In genomic region chr12:110913119-110914056, GRCh38 we compare ENCODE assay signal across 1 cellular context.
TF ChIP-seq lines count a peak whose summit lies in the region.

No MANE protein-coding gene starts in this region.

TF ChIP-seq in GM12878, 131 proteins besides CTCF, POLR2A, EP300 and RAD21 (continued from another document):
- TF ChIP-seq EED (IDR thresholded peaks at IDR 0.05; ENCODE audit: low read depth): peak; percentile 8; the same call in 1 of the 2 replicates
- TF ChIP-seq SIX5 (IDR thresholded peaks at IDR 0.05; ENCODE audit: low read depth, low read length, severe bottlenecking): no peak
- 0 out of 2 replicates have a peak, but pooled peaks have one; percentile 67 for TF ChIP-seq PAX5 (IDR thresholded peaks at IDR 0.05; ENCODE audit: borderline replicate concordance, low read depth, low read length)
- peak; percentile 77 for TF ChIP-seq NFIC (IDR thresholded peaks at IDR 0.05; ENCODE audit: low read depth, low read length)
- no peak for TF ChIP-seq SMAD5 (IDR thresholded peaks at IDR 0.05; ENCODE audit: low read depth)
- peak; percentile 11; the same call in 1 of the 2 replicates for TF ChIP-seq NR2C1 (IDR thresholded peaks at IDR 0.05)
- no peak for TF ChIP-seq EZH2 (IDR thresholded peaks at IDR 0.05; ENCODE audit: borderline replicate concordance, control insufficient read depth, low read depth, low read length)
- TF ChIP-seq CBX3 (IDR thresholded peaks at IDR 0.05; ENCODE audit: borderline replicate concordance, low read depth): no peak
- TF ChIP-seq ZBTB33 (IDR thresholded peaks at IDR 0.05): 0 out of 2 replicates have a peak, but pooled peaks have one; percentile 70
- peak; percentile 85 for TF ChIP-seq ATF7 (IDR thresholded peaks at IDR 0.05; ENCODE audit: low read depth)
- TF ChIP-seq, protein P1, sequence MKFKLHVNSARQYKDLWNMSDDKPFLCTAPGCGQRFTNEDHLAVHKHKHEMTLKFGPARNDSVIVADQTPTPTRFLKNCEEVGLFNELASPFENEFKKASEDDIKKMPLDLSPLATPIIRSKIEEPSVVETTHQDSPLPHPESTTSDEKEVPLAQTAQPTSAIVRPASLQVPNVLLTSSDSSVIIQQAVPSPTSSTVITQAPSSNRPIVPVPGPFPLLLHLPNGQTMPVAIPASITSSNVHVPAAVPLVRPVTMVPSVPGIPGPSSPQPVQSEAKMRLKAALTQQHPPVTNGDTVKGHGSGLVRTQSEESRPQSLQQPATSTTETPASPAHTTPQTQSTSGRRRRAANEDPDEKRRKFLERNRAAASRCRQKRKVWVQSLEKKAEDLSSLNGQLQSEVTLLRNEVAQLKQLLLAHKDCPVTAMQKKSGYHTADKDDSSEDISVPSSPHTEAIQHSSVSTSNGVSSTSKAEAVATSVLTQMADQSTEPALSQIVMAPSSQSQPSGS (IDR thresholded peaks at IDR 0.05; ENCODE audit: low read length): peak; percentile 78
- no peak for TF ChIP-seq ZBTB4 (CRISPR knock-in tag; IDR thresholded peaks at IDR 0.05)
- peak; percentile 99 for TF ChIP-seq SPI1 (IDR thresholded peaks at IDR 0.05; ENCODE audit: borderline replicate concordance, insufficient read depth, low read depth, low read length)
- TF ChIP-seq FOXM1 (IDR thresholded peaks at IDR 0.05; ENCODE audit: low read depth, low read length): peak; percentile 74
- TF ChIP-seq KAT2A (conservative IDR thresholded peaks at IDR 0.05; ENCODE audit: control insufficient read depth, low read depth, low read length): no peak
- TF ChIP-seq HDAC2 (IDR thresholded peaks at IDR 0.05): no peak
- TF ChIP-seq ZNF217 (IDR thresholded peaks at IDR 0.05): peak; percentile 69
- peak; percentile 45 to 70; a peak in 3 of 4 replicates for TF ChIP-seq BHLHE40 (IDR thresholded peaks at IDR 0.05; ENCODE audit: borderline replicate concordance in 1 of 2, low read depth in 2 of 2, low read length in 1 of 2)
- peak; percentile 47; the same call in 1 of the 2 replicates for TF ChIP-seq ASH2L (IDR thresholded peaks at IDR 0.05; ENCODE audit: borderline replicate concordance, low read depth)
- TF ChIP-seq MAX (IDR thresholded peaks at IDR 0.05; ENCODE audit: low read depth, low read length): peak; percentile 73; the same call in 1 of the 2 replicates
- TF ChIP-seq MEF2B (IDR thresholded peaks at IDR 0.05; ENCODE audit: partially characterized antibody, poor library complexity, severe bottlenecking): peak; percentile 79
- TF ChIP-seq IRF4 (IDR thresholded peaks at IDR 0.05; ENCODE audit: low read depth, low read length): peak; percentile 94
- peak; percentile 44; the same call in 1 of the 2 replicates for TF ChIP-seq PML (IDR thresholded peaks at IDR 0.05; ENCODE audit: low read length)
- TF ChIP-seq, protein P2, sequence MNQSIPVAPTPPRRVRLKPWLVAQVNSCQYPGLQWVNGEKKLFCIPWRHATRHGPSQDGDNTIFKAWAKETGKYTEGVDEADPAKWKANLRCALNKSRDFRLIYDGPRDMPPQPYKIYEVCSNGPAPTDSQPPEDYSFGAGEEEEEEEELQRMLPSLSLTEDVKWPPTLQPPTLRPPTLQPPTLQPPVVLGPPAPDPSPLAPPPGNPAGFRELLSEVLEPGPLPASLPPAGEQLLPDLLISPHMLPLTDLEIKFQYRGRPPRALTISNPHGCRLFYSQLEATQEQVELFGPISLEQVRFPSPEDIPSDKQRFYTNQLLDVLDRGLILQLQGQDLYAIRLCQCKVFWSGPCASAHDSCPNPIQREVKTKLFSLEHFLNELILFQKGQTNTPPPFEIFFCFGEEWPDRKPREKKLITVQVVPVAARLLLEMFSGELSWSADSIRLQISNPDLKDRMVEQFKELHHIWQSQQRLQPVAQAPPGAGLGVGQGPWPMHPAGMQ (IDR thresholded peaks at IDR 0.05; ENCODE audit: borderline replicate concordance): no peak
- TF ChIP-seq BMI1 (IDR thresholded peaks at IDR 0.05; ENCODE audit: borderline replicate concordance): peak; percentile 69
- TF ChIP-seq, protein P3, sequence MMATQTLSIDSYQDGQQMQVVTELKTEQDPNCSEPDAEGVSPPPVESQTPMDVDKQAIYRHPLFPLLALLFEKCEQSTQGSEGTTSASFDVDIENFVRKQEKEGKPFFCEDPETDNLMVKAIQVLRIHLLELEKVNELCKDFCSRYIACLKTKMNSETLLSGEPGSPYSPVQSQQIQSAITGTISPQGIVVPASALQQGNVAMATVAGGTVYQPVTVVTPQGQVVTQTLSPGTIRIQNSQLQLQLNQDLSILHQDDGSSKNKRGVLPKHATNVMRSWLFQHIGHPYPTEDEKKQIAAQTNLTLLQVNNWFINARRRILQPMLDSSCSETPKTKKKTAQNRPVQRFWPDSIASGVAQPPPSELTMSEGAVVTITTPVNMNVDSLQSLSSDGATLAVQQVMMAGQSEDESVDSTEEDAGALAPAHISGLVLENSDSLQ (IDR thresholded peaks at IDR 0.05): peak; percentile 51
- peak; percentile 86 to 87 for TF ChIP-seq IKZF2 (IDR thresholded peaks at IDR 0.05)
- no peak for TF ChIP-seq PRDM15 (CRISPR knock-in tag; IDR thresholded peaks at IDR 0.05)
- no peak for TF ChIP-seq SUZ12 (IDR thresholded peaks at IDR 0.05; ENCODE audit: unreplicated experiment)
- 0 out of 2 replicates have a peak, but pooled peaks have one; percentile 25 for TF ChIP-seq STAT1 (conservative IDR thresholded peaks at IDR 0.05)
- peak; percentile 96 for TF ChIP-seq ESRRA (IDR thresholded peaks at IDR 0.05; ENCODE audit: low read length)
- peak; percentile 73 for TF ChIP-seq CUX1 (IDR thresholded peaks at IDR 0.05; ENCODE audit: insufficient replicate concordance, low read depth, low read length)
- TF ChIP-seq, protein P4, sequence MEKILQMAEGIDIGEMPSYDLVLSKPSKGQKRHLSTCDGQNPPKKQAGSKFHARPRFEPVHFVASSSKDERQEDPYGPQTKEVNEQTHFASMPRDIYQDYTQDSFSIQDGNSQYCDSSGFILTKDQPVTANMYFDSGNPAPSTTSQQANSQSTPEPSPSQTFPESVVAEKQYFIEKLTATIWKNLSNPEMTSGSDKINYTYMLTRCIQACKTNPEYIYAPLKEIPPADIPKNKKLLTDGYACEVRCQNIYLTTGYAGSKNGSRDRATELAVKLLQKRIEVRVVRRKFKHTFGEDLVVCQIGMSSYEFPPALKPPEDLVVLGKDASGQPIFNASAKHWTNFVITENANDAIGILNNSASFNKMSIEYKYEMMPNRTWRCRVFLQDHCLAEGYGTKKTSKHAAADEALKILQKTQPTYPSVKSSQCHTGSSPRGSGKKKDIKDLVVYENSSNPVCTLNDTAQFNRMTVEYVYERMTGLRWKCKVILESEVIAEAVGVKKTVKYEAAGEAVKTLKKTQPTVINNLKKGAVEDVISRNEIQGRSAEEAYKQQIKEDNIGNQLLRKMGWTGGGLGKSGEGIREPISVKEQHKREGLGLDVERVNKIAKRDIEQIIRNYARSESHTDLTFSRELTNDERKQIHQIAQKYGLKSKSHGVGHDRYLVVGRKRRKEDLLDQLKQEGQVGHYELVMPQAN (conservative IDR thresholded peaks at IDR 0.05): peak; percentile 58; the same call in 1 of the 2 replicates
- peak; percentile 82; the same call in 1 of the 2 replicates for TF ChIP-seq RAD51 (IDR thresholded peaks at IDR 0.05)
- 0 out of 2 replicates have a peak, but pooled peaks have one; percentile 4 for TF ChIP-seq TCF3 (IDR thresholded peaks at IDR 0.05; ENCODE audit: borderline replicate concordance, insufficient read depth, low read depth, low read length)
- TF ChIP-seq LARP7 (IDR thresholded peaks at IDR 0.05): 0 out of 2 replicates have a peak, but pooled peaks have one; percentile 51
